ENCODE assay signal across 16 cellular contexts in the genomic region with DNA sequence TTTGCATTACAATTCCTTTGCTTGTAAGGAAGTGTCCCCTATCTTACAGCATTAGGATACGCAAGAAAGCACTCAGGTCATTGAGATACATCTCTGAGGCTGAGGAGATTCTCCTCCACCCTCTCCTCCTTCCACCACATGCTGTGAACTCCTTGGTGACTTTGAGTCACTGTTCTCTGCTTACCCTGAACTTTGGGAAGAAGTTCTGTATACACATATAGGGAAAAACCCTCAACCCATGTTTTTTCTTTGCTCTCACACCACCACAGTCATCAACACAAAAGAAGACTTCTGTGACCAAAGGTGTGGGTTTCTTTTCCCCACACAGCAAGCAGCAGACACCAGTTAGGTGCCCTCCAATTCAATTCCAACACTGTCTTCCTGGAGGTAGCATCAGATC. TPM values are rescaled to one million over a fixed set of nuclear protein-coding genes. Genes with fewer than 3 reads are reported as not detected.
"Had no signal": no experiment of that assay in that cellular context is flagged by ENCODE, and none has a peak within 500 bp of the region (broad histone marks: within the 10 kb centered on the region; RNA-seq: fewer than 3 reads in every experiment).

No MANE protein-coding gene starts in this region.

- H3K27ac Mint-ChIP-seq: dendritic cell treated with granulocyte-macrophage colony-stimulating factor and Interleukin-4, amounts not matched to agents 40 ng/mL and 50 ng/mL, for 4 days; endodermal cell; T-helper 1 cell treated with Interleukin-12 subunit alpha and Interleukin-12 subunit beta and Interleukin-4 antibody, amounts not matched to agents 30 μg/mL and 1 μg/mL, for 36 hours; type B pancreatic cell had no signal

- DNase-seq: activated CD8-positive, alpha-beta memory T cell treated with anti-CD3 and anti-CD28 coated beads for 24 hours; activated naive CD4-positive, alpha-beta T cell; adrenal gland; endodermal cell; immature natural killer cell; left cardiac atrium; lower lobe of right lung; naive thymus-derived CD4-positive, alpha-beta T cell; Right ventricle myocardium superior; stimulated activated CD4-positive, alpha-beta T cell treated with anti-CD3 and anti-CD28 coated beads, Interleukin-4, amount 100 ng/mL, for 4 hours had no signal

- H3K27ac ChIP-seq: adrenal gland, lower lobe of right lung, neutrophil, right atrium auricular region, skin epidermis had no signal

- H3K4me1 Mint-ChIP-seq: endodermal cell had no signal

- H3K36me3 ChIP-seq: adrenal gland had no signal

- H3K4me3 Mint-ChIP-seq: dendritic cell treated with granulocyte-macrophage colony-stimulating factor and Interleukin-4, amounts not matched to agents 40 ng/mL and 50 ng/mL, for 4 days; endodermal cell; immature natural killer cell; naive thymus-derived CD4-positive, alpha-beta T cell; T-helper 1 cell treated with Interleukin-12 subunit alpha and Interleukin-12 subunit beta and Interleukin-4 antibody, amounts not matched to agents 30 μg/mL and 1 μg/mL, for 36 hours; type B pancreatic cell had no signal

- H3K4me3 ChIP-seq: adrenal gland, lower lobe of right lung, right atrium auricular region, skin epidermis had no signal

- H3K9me3 ChIP-seq: adrenal gland, lower lobe of right lung, neutrophil, right atrium auricular region had no signal

- H3K4me1 ChIP-seq: adrenal gland, lower lobe of right lung, right atrium auricular region had no signal

- H3K9me3 Mint-ChIP-seq: dendritic cell treated with granulocyte-macrophage colony-stimulating factor and Interleukin-4, amounts not matched to agents 40 ng/mL and 50 ng/mL, for 4 days; immature natural killer cell; T-helper 1 cell treated with Interleukin-12 subunit alpha and Interleukin-12 subunit beta and Interleukin-4 antibody, amounts not matched to agents 30 μg/mL and 1 μg/mL, for 36 hours had no signal

- H3K27me3 ChIP-seq: adrenal gland, neutrophil, right atrium auricular region had no signal

- H3K27me3 Mint-ChIP-seq: dendritic cell treated with granulocyte-macrophage colony-stimulating factor and Interleukin-4, amounts not matched to agents 40 ng/mL and 50 ng/mL, for 4 days; naive thymus-derived CD4-positive, alpha-beta T cell; type B pancreatic cell had no signal

RNA-seq across cellular contexts. Expression of gene SCGB3A1, which starts 59.0 kb away (rescaled TPM):
- total RNA-seq: left cardiac atrium, right atrium auricular region, Right ventricle myocardium superior had no signal
- polyA plus RNA-seq: naive thymus-derived CD4-positive, alpha-beta T cell had no signal
